ENCODE assay signal across 1 cellular context in the genomic region with DNA sequence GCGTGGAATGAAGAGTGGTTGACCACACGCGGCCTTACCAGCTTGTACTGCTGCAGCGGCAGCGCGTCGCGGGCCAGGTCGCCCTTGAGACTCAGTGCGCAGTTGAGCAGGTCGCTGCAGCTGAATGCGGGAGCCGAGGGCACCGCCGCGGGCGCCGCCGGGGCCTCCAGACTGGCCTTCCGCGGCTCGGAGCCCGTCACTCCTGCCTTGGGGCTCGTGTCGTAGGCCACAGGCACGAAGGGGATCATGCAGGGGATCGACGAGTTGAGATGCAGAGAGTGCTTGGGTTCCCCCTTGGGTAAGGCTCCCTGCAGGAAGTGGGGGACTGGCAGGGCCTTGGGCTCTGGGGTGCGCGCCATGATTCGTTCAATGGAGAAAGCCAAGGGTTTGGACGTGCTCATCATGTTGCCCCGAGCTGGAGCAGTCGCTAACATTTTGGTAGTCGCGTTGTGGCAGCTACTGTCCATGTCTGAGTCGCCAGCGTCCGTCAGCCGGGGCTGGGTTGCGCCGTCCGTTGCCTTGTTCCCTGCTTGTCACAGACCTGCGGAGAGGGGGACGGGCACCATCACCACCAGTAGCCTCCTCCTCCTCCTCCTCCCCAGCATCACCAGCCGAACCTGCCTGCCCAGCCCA.
TF ChIP-seq lines count a peak whose summit lies in the region.

No MANE protein-coding gene starts in this region.

TF ChIP-seq in A549, 52 proteins besides CTCF, POLR2A, EP300 and RAD21 (continued from another document):
- TF ChIP-seq, protein P1, sequence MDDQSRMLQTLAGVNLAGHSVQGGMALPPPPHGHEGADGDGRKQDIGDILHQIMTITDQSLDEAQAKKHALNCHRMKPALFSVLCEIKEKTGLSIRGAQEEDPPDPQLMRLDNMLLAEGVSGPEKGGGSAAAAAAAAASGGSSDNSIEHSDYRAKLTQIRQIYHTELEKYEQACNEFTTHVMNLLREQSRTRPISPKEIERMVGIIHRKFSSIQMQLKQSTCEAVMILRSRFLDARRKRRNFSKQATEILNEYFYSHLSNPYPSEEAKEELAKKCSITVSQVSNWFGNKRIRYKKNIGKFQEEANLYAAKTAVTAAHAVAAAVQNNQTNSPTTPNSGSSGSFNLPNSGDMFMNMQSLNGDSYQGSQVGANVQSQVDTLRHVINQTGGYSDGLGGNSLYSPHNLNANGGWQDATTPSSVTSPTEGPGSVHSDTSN (IDR thresholded peaks at IDR 0.05), result no peak
